In genomic region chr10:102420810-102421644, GRCh38 we compare ENCODE assay signal across 8 cellular contexts. TPM values are rescaled to one million over a fixed set of nuclear protein-coding genes. Genes with fewer than 3 reads are reported as not detected.
DNase-seq lines count a peak whose midpoint lies in the region; ATAC-seq and TF ChIP-seq lines count a peak whose summit lies in the region.

Gene FBXL15 (plus strand): TSS chr10:102420836. CDS start chr10:102421130, 294 bp downstream.

- H3K27ac ChIP-seq in adipose tissue (ENCODE audit: low read depth, low read length), result no peak within 1 kb of the TSS

- H3K9me3 Mint-ChIP-seq in T-cell, result no peaks in the 10 kb centered on the region
- no peaks in the 10 kb centered on the region for H3K9me3 Mint-ChIP-seq in type B pancreatic cell

- POLR2A ChIA-PET in T-cell (lab: Charles Lee), result interaction anchor here (0.5 to 1.5 kb wide), 3 partner anchors 11 to 331 kb away, joined by 3 to 4 read pairs (median 3); partner anchors contain the start of genes CUEDC2 (in 1 of the 2) and NFKB2 (in 1 of the 2)

- H3K4me3 Mint-ChIP-seq in T-cell, result peak within 1 kb of the TSS; percentile 95 to 98 (median 95)
- peak within 1 kb of the TSS; percentile 95 for H3K4me3 Mint-ChIP-seq in type B pancreatic cell

- TF ChIP-seq CTCF in GM12875 (IDR thresholded peaks at IDR 0.05; ENCODE audit: borderline replicate concordance, insufficient read depth, low read depth, low read length) (no peak), type B pancreatic cell (conservative IDR thresholded peaks at IDR 0.05) (no peak)

- peak within 1 kb of the TSS; percentile 98 for H3K4me3 ChIP-seq in GM12875 (ENCODE audit: low read depth, low read length)

- peaks cover 16 to 25% of the 10 kb centered on the region in 2 donors for H3K27me3 Mint-ChIP-seq in T-cell
- peaks cover 34% of the 10 kb centered on the region for H3K27me3 Mint-ChIP-seq in type B pancreatic cell

- H3K27ac Mint-ChIP-seq in T-cell (peak within 1 kb of the TSS; percentile 95 to 97), type B pancreatic cell (peak within 1 kb of the TSS; percentile 98)

- DNase-seq in NCI-H1436 treated with DMSO at 0.1 percent for 48 hours (lab: John Stamatoyannopoulos, UW), result peak; percentile 91
- DNase-seq in T-cell, result peak; percentile 73 to 97 (median 83)
- peak; percentile 98 for DNase-seq in cardiac septum (ENCODE audit: low spot score)
- peak; percentile 95 for DNase-seq in pons (ENCODE audit: low spot score)
- peak; percentile 99 for DNase-seq in type B pancreatic cell (ENCODE audit: extremely low spot score, unreplicated experiment)

- H3K4me1 Mint-ChIP-seq in T-cell, result peaks cover 30 to 49% (median 40%) of the 10 kb centered on the region in 3 donors
- peaks cover 5% of the 10 kb centered on the region for H3K4me1 Mint-ChIP-seq in type B pancreatic cell (ENCODE audit: unreplicated experiment)

- CTCF ChIA-PET in T-cell (lab: Charles Lee), result interaction anchor here (0.7 to 1.2 kb wide), 6 partner anchors 11 to 293 kb away, joined by 3 to 4 read pairs (median 3); partner anchors contain the start of genes ARL3 (in 1 of the 2) and CUEDC2 (in 1 of the 2)

- WGBS in adipose tissue, 3 donors, result 0% methylated on average over 66 to 67 of the region's 67 CpGs

- no peaks in the 10 kb centered on the region for H3K36me3 Mint-ChIP-seq in T-cell
- H3K36me3 Mint-ChIP-seq in type B pancreatic cell, result no peaks in the 10 kb centered on the region

- ATAC-seq in HG02840 (IDR thresholded peaks at IDR 0.05; ENCODE audit: low FRiP score, unreplicated experiment) (peak; percentile 83), T-cell (replicated peaks in 1 of 4) (peak; percentile 72 to 83 (median 78))

- intact Hi-C loops in cardiac septum (cut with DNase I), result loop anchor here (2.0 to 5.0 kb wide), 3 partner anchors 26 to 269 kb away; partner anchors contain the start of genes ACTR1A, NFKB2, NOLC1 and SUFU

RNA-seq across cellular contexts. Expression of gene FBXL15, which starts in this region (rescaled TPM):
- total RNA-seq in T-cell, result 10 to 100 TPM; 13.3 to 30.4 (median 23.7) TPM
- 10 to 100 TPM in 2 of 3 donors, 1 to 10 TPM in 1; 8.9 to 19.5 (median 18.3) TPM for polyA plus RNA-seq in adipose tissue
- 12.1 TPM for total RNA-seq in cardiac septum
- 14.8 and 19.0 TPM in 2 replicates for total RNA-seq in type B pancreatic cell (ENCODE audit: low replicate concordance)
